8 cellular contexts compared by ENCODE assay signal in genomic region chr17:2214047-2214717, GRCh38.
A peak's percentile ranks its signal among the peaks of the same experiment; 100 is the strongest.
DNase-seq lines count a peak whose midpoint lies in the region; ATAC-seq and TF ChIP-seq lines count a peak whose summit lies in the region.

No MANE protein-coding gene starts in this region.

- H3K4me1 ChIP-seq in foreskin keratinocyte, result peaks cover 8% of the 10 kb centered on the region

- ATAC-seq in Right ventricle myocardium inferior (peak; percentile 75), GM21619 (IDR thresholded peaks at IDR 0.05; ENCODE audit: unreplicated experiment) (no peak), foreskin keratinocyte (no peak)

- no peaks in the 10 kb centered on the region for H3K27me3 ChIP-seq in foreskin keratinocyte

- intact Hi-C loops in Right ventricle myocardium inferior (cut with DNase I), result loop anchor here (2.0 kb wide), 2 partner anchors 33 to 41 kb away; no protein-coding TSS in a partner anchor
- intact Hi-C loops in cardiac septum (cut with DNase I), result no loop called here

- DNase-seq in Right ventricle myocardium inferior (ENCODE audit: missing footprints) (peak; percentile 70), cardiac septum (ENCODE audit: low spot score) (no peak), amniotic stem cell (lab: John Stamatoyannopoulos, UW) (peak; percentile 42), hepatic stellate cell (ENCODE audit: low spot score) (peak; percentile 68), retinal pigment epithelial cell (ENCODE audit: low read depth) (peak; percentile 69), epidermal melanocyte (ENCODE audit: insufficient read length, low spot score) (no peak), foreskin keratinocyte (no peak)

- no peak overlapping the region for H3K4me3 ChIP-seq in retinal pigment epithelial cell (ENCODE audit: low read length)

- H3K27ac ChIP-seq in foreskin keratinocyte, result no peak overlapping the region

- TF ChIP-seq CTCF in retinal pigment epithelial cell (conservative IDR thresholded peaks at IDR 0.05; ENCODE audit: low read depth, low read length) (no peak), foreskin keratinocyte (conservative IDR thresholded peaks at IDR 0.05) (no peak)

Comparison
In these comparisons a context has a peak if more than half of its experiments do, and no peak if none do; other contexts are left out.
1. DNase-seq: peak in Right ventricle myocardium inferior (single experiment), amniotic stem cell (single experiment), hepatic stellate cell (single experiment) and retinal pigment epithelial cell (single experiment); none in cardiac septum (single experiment), epidermal melanocyte (single experiment) and foreskin keratinocyte (0 of 2).